ENCODE assay signal across 8 cellular contexts in the genomic region with DNA sequence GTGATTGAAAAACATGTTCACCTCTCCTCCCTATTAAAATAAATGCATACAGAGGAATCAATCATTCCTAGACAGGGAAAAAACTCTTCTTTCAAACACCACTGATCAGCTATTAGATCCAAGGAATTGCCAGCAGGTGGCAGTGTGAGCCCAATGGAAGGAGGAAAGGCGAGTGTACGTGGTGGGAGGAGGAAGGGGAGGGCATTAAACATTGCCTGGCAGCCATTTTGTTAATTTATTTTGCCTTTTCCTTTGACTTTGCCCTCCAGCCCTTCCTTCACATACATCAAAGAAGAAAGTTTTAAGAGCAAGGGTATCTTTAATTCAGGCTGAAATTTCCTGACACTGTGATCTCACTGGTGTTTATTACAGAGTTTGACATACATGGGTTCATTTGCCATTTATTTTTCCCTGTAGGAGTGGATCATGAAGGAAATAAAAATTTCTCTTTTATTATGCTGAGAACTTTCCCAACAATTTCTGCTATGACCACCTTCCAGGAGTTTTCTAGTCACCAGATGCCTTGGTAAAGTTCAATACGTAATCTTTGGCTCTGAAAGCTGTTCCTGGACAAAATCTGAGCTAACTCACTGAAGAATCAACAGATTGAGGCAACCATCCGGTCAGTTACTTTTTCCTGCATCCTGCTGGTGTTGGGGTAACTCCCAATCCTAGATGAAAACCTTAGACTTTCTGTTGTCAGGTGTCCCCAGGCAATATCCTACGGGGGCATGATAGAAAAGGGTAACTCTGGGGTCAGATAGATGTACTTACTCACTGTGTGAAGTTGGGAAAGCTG. TPM values are rescaled to one million over a fixed set of nuclear protein-coding genes. Genes with fewer than 3 reads are reported as not detected.
A peak's percentile ranks its signal among the peaks of the same experiment; 100 is the strongest.
DNase-seq lines count a peak whose midpoint lies in the region; ATAC-seq, FAIRE-seq and TF ChIP-seq lines count a peak whose summit lies in the region.

No MANE protein-coding gene starts in this region.

- WGBS in small intestine, 3 donors, result 5 to 27% (median 19%) methylated on average over 5 of the region's 5 CpGs

- DNase-seq in GDM1 (lab: John Stamatoyannopoulos, UW) (peak; percentile 79), NCI-H2171 treated with DMSO at 0.1 percent for 48 hours (lab: John Stamatoyannopoulos, UW) (peak; percentile 91), cardiac fibroblast (ENCODE audit: low read depth in 2 of 2) (peak; percentile 92 to 93), inferior parietal cortex (ENCODE audit: extremely low spot score) (peak; percentile 98), small intestine (peak; percentile 96)

- H3K27ac ChIP-seq in small intestine (ENCODE audit: low read depth in 1 of 2, low read length in 1 of 2), result peak overlapping the region; percentile 72 to 87

- H3K27me3 ChIP-seq in small intestine (ENCODE audit: control insufficient read depth in 2 of 2, insufficient read depth in 2 of 2, low read length in 2 of 2), result no peaks in the 10 kb centered on the region

- no peak for FAIRE-seq in small intestine (lab: Jason Lieb, UNC)

- no peaks in the 10 kb centered on the region for H3K36me3 ChIP-seq in small intestine (ENCODE audit: control insufficient read depth in 2 of 2, insufficient read depth in 2 of 2, low read length in 2 of 2)

- TF ChIP-seq CTCF in WI38 (IDR thresholded peaks at IDR 0.05; ENCODE audit: low read depth, low read length) (peak; percentile 71), cardiac fibroblast (IDR thresholded peaks at IDR 0.05; ENCODE audit: low read depth, low read length) (peak; percentile 84)

- ATAC-seq in HG03095 (IDR thresholded peaks at IDR 0.05; ENCODE audit: unreplicated experiment) (peak; percentile 40), GM21381 (IDR thresholded peaks at IDR 0.05; ENCODE audit: unreplicated experiment) (no peak)

- H3K9me3 ChIP-seq in small intestine (ENCODE audit: control insufficient read depth, low read depth), result no peaks in the 10 kb centered on the region

- H3K4me3 ChIP-seq in WI38 (ENCODE audit: low read depth, low read length) (peak overlapping the region; percentile 29), cardiac fibroblast (replicated peaks in 1 of 2; ENCODE audit: low read depth in 2 of 2, low read length in 2 of 2) (peak overlapping the region in 1 of 2 donors; percentile 92), small intestine (ENCODE audit: low read depth in 1 of 2, low read length in 2 of 2) (peak overlapping the region in 1 of 2 donors; percentile 71)

- H3K4me1 ChIP-seq in small intestine (ENCODE audit: control insufficient read depth in 2 of 2, insufficient read depth in 1 of 2, low read depth in 1 of 2, low read length in 1 of 2), result peaks cover 0 to 4% of the 10 kb centered on the region in 2 donors

RNA-seq across cellular contexts. Expression of a gene that starts 1.9 kb away (rescaled TPM):
- polyA plus RNA-seq in small intestine, result 1 to 10 TPM; 3.0 to 5.1 (median 3.1) TPM

RNA-seq across cellular contexts. Expression of a gene that starts 6.8 kb away (rescaled TPM):
- polyA plus RNA-seq in small intestine, result under 1 TPM in 1 of 3 donors, not detected in 2; 0.09 TPM

RNA-seq across cellular contexts. Expression of a gene that starts 37.0 kb away (rescaled TPM):
- polyA plus RNA-seq in small intestine, result 1 to 10 TPM; 1.6 to 2.9 (median 2.8) TPM

RNA-seq across cellular contexts. Expression of a gene that starts 52.6 kb away (rescaled TPM):
- polyA plus RNA-seq in small intestine, result 1 to 10 TPM; 5.1 to 8.6 (median 6.5) TPM
